21 cellular contexts compared by ENCODE assay signal in the genomic region with DNA sequence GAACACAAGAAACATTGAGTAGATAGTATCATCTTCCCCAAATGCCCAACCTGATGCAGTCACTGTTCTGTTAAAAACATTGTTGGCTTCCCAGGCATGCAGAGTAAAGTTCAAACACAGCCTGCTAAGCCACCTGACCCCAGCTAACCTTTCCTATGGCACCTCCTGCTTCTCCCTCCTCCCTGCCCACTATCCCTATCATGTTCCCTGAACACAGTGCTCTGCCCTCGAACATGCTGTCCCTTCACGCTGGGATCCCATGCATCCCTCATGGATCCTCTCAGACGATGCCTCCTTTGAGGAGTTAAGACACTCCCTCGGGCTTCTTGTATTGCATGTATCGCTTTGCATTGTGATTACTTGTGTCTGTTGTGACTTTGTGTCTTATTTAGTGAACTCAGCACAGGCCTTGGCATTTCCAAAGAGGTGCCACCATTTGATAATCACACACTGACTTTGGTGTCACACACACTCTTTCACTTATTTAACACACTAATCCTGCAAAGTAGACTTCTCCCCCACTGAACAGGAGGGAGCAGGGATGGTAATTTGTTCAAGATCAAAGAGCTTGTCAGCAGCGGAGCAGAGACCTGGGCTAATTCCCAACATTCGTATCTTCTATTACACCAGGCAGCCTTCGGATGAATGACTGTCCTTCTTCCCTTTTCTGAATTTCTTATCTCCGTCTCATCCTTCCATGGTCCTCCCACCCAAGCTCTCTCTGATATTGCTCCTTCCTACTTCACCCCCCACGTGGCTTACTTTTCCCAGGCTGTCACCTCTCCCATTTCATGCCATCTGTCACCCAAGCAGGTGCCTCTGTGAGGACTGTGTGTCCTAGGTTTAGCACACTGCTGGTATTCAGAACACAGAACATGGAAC. TPM values are rescaled to one million over a fixed set of nuclear protein-coding genes. Genes with fewer than 3 reads are reported as not detected.
A peak's percentile ranks its signal among the peaks of the same experiment; 100 is the strongest.
DNase-seq lines count a peak whose midpoint lies in the region; ATAC-seq and TF ChIP-seq lines count a peak whose summit lies in the region.
"Had no signal": no experiment of that assay in that cellular context is flagged by ENCODE, and none has a peak within 500 bp of the region (broad histone marks: within the 10 kb centered on the region; RNA-seq: fewer than 3 reads in every experiment).

No MANE protein-coding gene starts in this region.

- TF ChIP-seq CTCF in Caco-2 (IDR thresholded peaks at IDR 0.05; ENCODE audit: insufficient read depth in 1 of 2, low read depth in 1 of 2, low read length in 1 of 2, severe bottlenecking in 1 of 2, unreplicated experiment in 1 of 2): no peak
- TF ChIP-seq CTCF in nephron progenitor cell (IDR thresholded peaks at IDR 0.05): no peak
- TF ChIP-seq CTCF in endodermal cell (conservative IDR thresholded peaks at IDR 0.05): no peak

- H3K27me3 ChIP-seq in Caco-2 (replicated peaks; ENCODE audit: control insufficient read depth, insufficient read depth, low read length): no peaks in the 10 kb centered on the region
- no peaks in the 10 kb centered on the region for H3K27me3 ChIP-seq in endodermal cell (ENCODE audit: control insufficient read depth, insufficient read depth, low read length, poor library complexity, severe bottlenecking)

- H3K9me3 ChIP-seq in Caco-2 (no peaks in the 10 kb centered on the region), endodermal cell (ENCODE audit: control insufficient read depth, low read length) (no peaks in the 10 kb centered on the region)

- no peaks in the 10 kb centered on the region for H3K27me3 Mint-ChIP-seq in Caco-2 (ENCODE audit: insufficient read depth, unreplicated experiment)
- peaks cover 10% of the 10 kb centered on the region for H3K27me3 Mint-ChIP-seq in nephron progenitor cell (ENCODE audit: low read depth, poor library complexity)
- H3K27me3 Mint-ChIP-seq in activated CD4-positive, alpha-beta memory T cell treated with anti-CD3 and anti-CD28 coated beads for 36 hours: no peaks in the 10 kb centered on the region
- H3K27me3 Mint-ChIP-seq in endodermal cell (ENCODE audit: insufficient read depth): peaks cover 2% of the 10 kb centered on the region
- H3K27me3 Mint-ChIP-seq: activated naive CD8-positive, alpha-beta T cell treated with anti-CD3 and anti-CD28 coated beads for 36 hours; CD4-positive, CD25-positive, alpha-beta regulatory T cell; stimulated activated naive CD8-positive, alpha-beta T cell treated with anti-CD3 and anti-CD28 coated beads, Interleukin-15, amount 100 ng/mL, for 72 hours had no signal

- intact Hi-C loops in Caco-2 (cut with micrococcal nuclease; ENCODE audit: unreplicated experiment) (no loop called here), Right ventricle myocardium superior (cut with DNase I) (no loop called here)
- intact Hi-C loops in activated CD4-positive, alpha-beta memory T cell treated with anti-CD3 and anti-CD28 coated beads for 36 hours (cut with micrococcal nuclease): no loop called here

- H3K36me3 Mint-ChIP-seq in Caco-2 (ENCODE audit: insufficient read depth, unreplicated experiment) (peaks cover 14% of the 10 kb centered on the region), nephron progenitor cell (ENCODE audit: low read depth) (peaks cover 46% of the 10 kb centered on the region), endodermal cell (ENCODE audit: low read depth) (peaks cover 21% of the 10 kb centered on the region)
- peaks cover 4% of the 10 kb centered on the region for H3K36me3 Mint-ChIP-seq in activated CD4-positive, alpha-beta memory T cell treated with anti-CD3 and anti-CD28 coated beads for 36 hours

- peak; percentile 85 for ATAC-seq in Right ventricle myocardium superior (ENCODE audit: poor library complexity)
- ATAC-seq in GM21526 (IDR thresholded peaks at IDR 0.05; ENCODE audit: low FRiP score, unreplicated experiment): no peak
- ATAC-seq: activated T-cell treated with anti-CD3 and anti-CD28 coated beads, Interleukin-2, amount 50 U/mL, for 72 hours; stimulated activated naive CD8-positive, alpha-beta T cell treated with anti-CD3 and anti-CD28 coated beads, Interleukin-15, amount 100 ng/mL, for 72 hours had no signal

- peaks cover 16% of the 10 kb centered on the region for H3K4me1 ChIP-seq in Caco-2
- no peaks in the 10 kb centered on the region for H3K4me1 ChIP-seq in endodermal cell (ENCODE audit: control insufficient read depth, insufficient read depth, low read length)

- no peak overlapping the region for H3K27ac ChIP-seq in endodermal cell (ENCODE audit: low read depth, low read length)
- H3K27ac ChIP-seq: coronary artery had no signal

- H3K9ac ChIP-seq in endodermal cell (ENCODE audit: extremely low read depth, low read length, poor library complexity, severe bottlenecking): no peak overlapping the region

- H3K27ac Mint-ChIP-seq in Caco-2 (ENCODE audit: unreplicated experiment) (no peak overlapping the region), nephron progenitor cell (peak overlapping the region; percentile 37), endodermal cell (no peak overlapping the region)
- no peak overlapping the region for H3K27ac Mint-ChIP-seq in activated CD4-positive, alpha-beta memory T cell treated with anti-CD3 and anti-CD28 coated beads for 36 hours
- H3K27ac Mint-ChIP-seq: activated naive CD8-positive, alpha-beta T cell treated with anti-CD3 and anti-CD28 coated beads for 36 hours; activated T-cell treated with anti-CD3 and anti-CD28 coated beads, Interleukin-2, amount 50 U/mL, for 72 hours had no signal

- POLR2A ChIA-PET in Caco-2 (lab: Charles Lee): no interaction called here
- POLR2A ChIA-PET in activated CD4-positive, alpha-beta memory T cell treated with anti-CD3 and anti-CD28 coated beads for 36 hours (lab: Charles Lee): no interaction called here

- H3K9me3 Mint-ChIP-seq in Caco-2 (ENCODE audit: unreplicated experiment): no peaks in the 10 kb centered on the region
- H3K9me3 Mint-ChIP-seq in nephron progenitor cell: no peaks in the 10 kb centered on the region
- H3K9me3 Mint-ChIP-seq in activated CD4-positive, alpha-beta memory T cell treated with anti-CD3 and anti-CD28 coated beads for 36 hours: no peaks in the 10 kb centered on the region
- H3K9me3 Mint-ChIP-seq in endodermal cell: no peaks in the 10 kb centered on the region
- H3K9me3 Mint-ChIP-seq: activated naive CD8-positive, alpha-beta T cell treated with anti-CD3 and anti-CD28 coated beads for 36 hours; activated T-cell treated with anti-CD3 and anti-CD28 coated beads, Interleukin-2, amount 50 U/mL, for 72 hours; stimulated activated naive CD8-positive, alpha-beta T cell treated with anti-CD3 and anti-CD28 coated beads, Interleukin-15, amount 100 ng/mL, for 72 hours had no signal

- WGBS in endodermal cell (ENCODE audit: insufficient coverage in 1 of 2, insufficient read length in 1 of 2), 2 experiments: 88 to 95% methylated on average over 6 to 10 of the region's 10 CpGs

- no peaks in the 10 kb centered on the region for H3K36me3 ChIP-seq in Caco-2 (ENCODE audit: control insufficient read depth, insufficient read depth, low read length)
- H3K36me3 ChIP-seq in endodermal cell (ENCODE audit: control insufficient read depth, insufficient read depth, low read length): peaks cover 15% of the 10 kb centered on the region

- CTCF ChIA-PET in Caco-2 (lab: Charles Lee): interaction anchor here (2.0 kb wide), 1 partner anchor 138 kb away, joined by 7 read pairs; no protein-coding TSS in a partner anchor
- CTCF ChIA-PET in activated CD4-positive, alpha-beta memory T cell treated with anti-CD3 and anti-CD28 coated beads for 36 hours (lab: Charles Lee): interaction anchor here (1.0 to 3.4 kb wide), 2 partner anchors 27 to 81 kb away, joined by 3 to 10 read pairs; no protein-coding TSS in a partner anchor

- peak; percentile 11 to 44 for DNase-seq in Caco-2
- peak; percentile 74 for DNase-seq in OCI-M1 (lab: John Stamatoyannopoulos, UW)
- DNase-seq in Right ventricle myocardium superior: peak; percentile 44
- peak; percentile 13 for DNase-seq in nephron progenitor cell
- no peak for DNase-seq in activated CD4-positive, alpha-beta memory T cell treated with anti-CD3 and anti-CD28 coated beads for 36 hours
- DNase-seq in endodermal cell: no peak
- no peak for DNase-seq in NOMO-1 treated with dmso at 0.1 percent for 144 hours (lab: John Stamatoyannopoulos, UW; ENCODE audit: unreplicated experiment)
- DNase-seq: ACHN; activated naive CD8-positive, alpha-beta T cell treated with anti-CD3 and anti-CD28 coated beads for 36 hours; activated T-cell treated with anti-CD3 and anti-CD28 coated beads, Interleukin-2, amount 50 U/mL, for 72 hours; CD4-positive, CD25-positive, alpha-beta regulatory T cell; DMS79; foreskin fibroblast; Kasumi-1; NCI-H1092; NCI-H2107; NCI-H748 treated with DMSO at 0.1 percent for 48 hours; retina; stimulated activated naive CD8-positive, alpha-beta T cell treated with anti-CD3 and anti-CD28 coated beads, Interleukin-15, amount 100 ng/mL, for 72 hours had no signal

- H3K4me1 Mint-ChIP-seq in Caco-2 (ENCODE audit: low read depth, unreplicated experiment) (peaks cover 17% of the 10 kb centered on the region), nephron progenitor cell (peaks cover 32% of the 10 kb centered on the region), endodermal cell (peaks cover 5% of the 10 kb centered on the region)
- peaks cover 2% of the 10 kb centered on the region for H3K4me1 Mint-ChIP-seq in activated CD4-positive, alpha-beta memory T cell treated with anti-CD3 and anti-CD28 coated beads for 36 hours (ENCODE audit: low read depth)

- BruUV-seq in Caco-2 (replicated peaks; lab: Mats Ljungman, UMichigan): no TSS peak

- H3K4me3 ChIP-seq in Caco-2 (ENCODE audit: low read depth, low read length) (no peak overlapping the region), endodermal cell (ENCODE audit: low read length) (no peak overlapping the region)
- H3K4me3 ChIP-seq: coronary artery had no signal

- H3K4me3 Mint-ChIP-seq in Caco-2 (ENCODE audit: unreplicated experiment) (no peak overlapping the region), nephron progenitor cell (no peak overlapping the region), endodermal cell (no peak overlapping the region)
- H3K4me3 Mint-ChIP-seq in activated CD4-positive, alpha-beta memory T cell treated with anti-CD3 and anti-CD28 coated beads for 36 hours: no peak overlapping the region
- H3K4me3 Mint-ChIP-seq: activated naive CD8-positive, alpha-beta T cell treated with anti-CD3 and anti-CD28 coated beads for 36 hours; activated T-cell treated with anti-CD3 and anti-CD28 coated beads, Interleukin-2, amount 50 U/mL, for 72 hours; CD4-positive, CD25-positive, alpha-beta regulatory T cell; stimulated activated naive CD8-positive, alpha-beta T cell treated with anti-CD3 and anti-CD28 coated beads, Interleukin-15, amount 100 ng/mL, for 72 hours had no signal

RNA-seq across cellular contexts. Expression of a gene that starts 28.3 kb away (rescaled TPM):
- total RNA-seq in Caco-2 (2022): 14.3 and 16.0 TPM in 2 replicates
- total RNA-seq in Right ventricle myocardium superior: 19.1 TPM
- 10 to 100 TPM; 22.4 to 25.2 TPM for total RNA-seq in activated CD4-positive, alpha-beta memory T cell treated with anti-CD3 and anti-CD28 coated beads for 36 hours
- total RNA-seq in endodermal cell: 1 to 10 TPM; 7.2 to 7.9 TPM
- 16.4 TPM for polyA plus RNA-seq in endodermal cell (2013, experiment 1 of 2)
- polyA plus RNA-seq in endodermal cell (2013, experiment 2 of 2): 14.3 TPM

RNA-seq across cellular contexts. Expression of a gene that starts 40.4 kb away (rescaled TPM):
- total RNA-seq in Caco-2 (2022): 301 and 322 TPM in 2 replicates
- total RNA-seq in Right ventricle myocardium superior: 45.7 TPM
- total RNA-seq in activated CD4-positive, alpha-beta memory T cell treated with anti-CD3 and anti-CD28 coated beads for 36 hours: 100 to 1,000 TPM; 422 to 429 TPM
- 1,000 to 10,000 TPM; 1,306 to 1,595 TPM for total RNA-seq in endodermal cell
- polyA plus RNA-seq in endodermal cell (2013, experiment 1 of 2): 1,230 TPM
- polyA plus RNA-seq in endodermal cell (2013, experiment 2 of 2): 1,159 TPM

Comparison
In these comparisons a context has a peak if more than half of its experiments do, and no peak if none do; other contexts are left out.
1. DNase-seq: peak in Caco-2 (2 of 2), OCI-M1 (single experiment), Right ventricle myocardium superior (single experiment) and nephron progenitor cell (single experiment); none in activated CD4-positive, alpha-beta memory T cell treated with anti-CD3 and anti-CD28 coated beads for 36 hours (single experiment), endodermal cell (single experiment) and NOMO-1 treated with dmso at 0.1 percent for 144 hours (single experiment).